In the genomic region with DNA sequence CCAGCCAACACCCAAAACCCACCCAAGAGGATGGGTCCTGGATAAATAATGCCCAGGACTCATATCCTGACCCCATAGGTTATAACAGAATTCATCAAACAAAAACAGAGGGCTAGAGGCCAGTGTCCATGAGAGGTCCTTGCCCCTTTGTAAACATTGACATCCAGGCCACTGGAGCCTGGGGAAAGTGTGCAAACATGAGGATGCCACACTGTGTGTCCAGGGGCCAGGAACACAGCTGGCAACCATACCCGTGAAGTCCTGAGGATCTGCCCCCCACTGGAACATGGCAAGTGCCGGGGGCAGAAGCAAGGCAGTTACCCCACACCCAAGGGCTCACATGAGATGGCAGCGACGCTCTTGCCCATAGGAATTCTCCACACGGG, we compare ENCODE assay signal across 24 cellular contexts. TPM values are rescaled to one million over a fixed set of nuclear protein-coding genes. Genes with fewer than 3 reads are reported as not detected.
"Had no signal": no experiment of that assay in that cellular context is flagged by ENCODE, and none has a peak within 500 bp of the region (broad histone marks: within the 10 kb centered on the region; RNA-seq: fewer than 3 reads in every experiment).

No MANE protein-coding gene starts in this region.

- H3K27me3 ChIP-seq: brain microvascular endothelial cell, esophagus squamous epithelium had no signal

- H3K4me3 ChIP-seq: esophagus squamous epithelium had no signal

- ATAC-seq: activated CD4-positive, alpha-beta T cell treated with anti-CD3 and anti-CD28 coated beads for 36 hours; activated T-cell treated with anti-CD3 and anti-CD28 coated beads, Interleukin-2, amount 50 U/mL, for 4 hours; activated T-helper 17 cell treated with anti-CD3 and anti-CD28 coated beads, Interleukin-2, amount 50 U/mL, for 72 hours had no signal

- H3K27ac ChIP-seq: brain microvascular endothelial cell, epithelial cell of prostate, esophagus squamous epithelium had no signal

- H3K9me3 ChIP-seq: esophagus squamous epithelium had no signal

- DNase-seq: activated CD4-positive, alpha-beta memory T cell treated with anti-CD3 and anti-CD28 coated beads, Interleukin-2, amount 10 ng/mL, durations not matched to agents 7 days and 5 days; activated CD4-positive, alpha-beta T cell treated with anti-CD3 and anti-CD28 coated beads for 36 hours; activated CD4-positive, alpha-beta T cell treated with anti-CD3 and anti-CD28 coated beads, Interleukin-2, amount 10 ng/mL, durations not matched to agents 24 days and 14 days; activated CD4-positive, alpha-beta T cell treated with anti-CD3 and anti-CD28 coated beads, Interleukin-2, amount 50 U/mL, for 4 hours; activated CD4-positive, CD25-positive, alpha-beta regulatory T cell; activated CD4-positive, CD25-positive, alpha-beta regulatory T cell treated with anti-CD3 and anti-CD28 coated beads, Interleukin-2, amount 50 U/mL, for 72 hours; activated CD8-positive, alpha-beta memory T cell treated with anti-CD3 and anti-CD28 coated beads, Interleukin-2, amount 50 U/mL, for 48 hours; activated effector memory CD4-positive, alpha-beta T cell treated with Interleukin-2 at 50 U/mL for 16 hours; activated gamma-delta T cell treated with Interleukin-2 at 50 U/mL for 16 hours; activated naive CD4-positive, alpha-beta T cell treated with anti-CD3 and anti-CD28 coated beads, Interleukin-2, amount 50 U/mL, for 16 hours; activated naive CD4-positive, alpha-beta T cell treated with Interleukin-2 at 50 U/mL for 16 hours; activated T-cell treated with anti-CD3 and anti-CD28 coated beads, Interleukin-2, amount 50 U/mL, for 4 hours; amniotic stem cell; brain microvascular endothelial cell; caudate nucleus; effector CD8-positive, alpha-beta T cell; esophagus squamous epithelium; T-helper 1 cell; T-helper 2 cell had no signal

- H3K36me3 ChIP-seq: brain microvascular endothelial cell, esophagus squamous epithelium had no signal

RNA-seq across cellular contexts. Expression of a gene that starts 29.8 kb away (rescaled TPM):
- total RNA-seq: activated CD4-positive, alpha-beta T cell treated with anti-CD3 and anti-CD28 coated beads for 36 hours; bronchial epithelial cell; chondrocyte; fibroblast of villous mesenchyme had no signal
